Comparison of ENCODE assay signal across 33 cellular contexts in genomic region chr7:19834566-19834965, GRCh38.
DNase-seq lines count a peak whose midpoint lies in the region; ATAC-seq, FAIRE-seq and TF ChIP-seq lines count a peak whose summit lies in the region.
"Had no signal": no experiment of that assay in that cellular context is flagged by ENCODE, and none has a peak within 500 bp of the region (broad histone marks: within the 10 kb centered on the region; RNA-seq: fewer than 3 reads in every experiment).

No MANE protein-coding gene starts in this region.

- RAD21 ChIA-PET in HCT116 (lab: Charles Lee; ENCODE audit: low non-redundant PET in 1 of 2, low total read pairs in 2 of 2, uncharacterized antibody in 2 of 2, unreplicated experiment in 2 of 2): no interaction called here

- H3K9ac ChIP-seq in HCT116 (ENCODE audit: low read length): no peak overlapping the region

- H3K4me1 ChIP-seq in HCT116 (ENCODE audit: control insufficient read depth in 1 of 2, insufficient read depth in 2 of 2, low read length in 2 of 2): peaks cover 0 to 13% of the 10 kb centered on the region in 2 experiments; a peak in 2 of 4 replicates
- no peaks in the 10 kb centered on the region for H3K4me1 ChIP-seq in GM23338 (ENCODE audit: insufficient read depth)
- H3K4me1 ChIP-seq: ascending aorta, psoas muscle, tibial nerve had no signal

- no peak for TF ChIP-seq POLR2A in HCT116 (IDR thresholded peaks at IDR 0.05; ENCODE audit: borderline replicate concordance, extremely low read depth, insufficient read depth, insufficient read length)

- H3K27ac Mint-ChIP-seq in immature natural killer cell (no peak overlapping the region), GM23338 (no peak overlapping the region)
- H3K27ac Mint-ChIP-seq: activated CD8-positive, alpha-beta memory T cell treated with anti-CD3 and anti-CD28 coated beads, Interleukin-2, amount 10 ng/mL, durations not matched to agents 7 days and 5 days; activated naive CD8-positive, alpha-beta T cell treated with anti-CD3 and anti-CD28 coated beads, Interleukin-2, amount 10 ng/mL, durations not matched to agents 7 days and 5 days; CD14-positive monocyte; natural killer cell treated with Interleukin-12 subunit alpha and Interleukin-12 subunit beta and Interleukin-15 and Interleukin-18, amount 100 ng/mL, for 72 hours had no signal

- no peak for TF ChIP-seq RAD21 in HCT116 (IDR thresholded peaks at IDR 0.05; ENCODE audit: low read depth)

- FAIRE-seq in RCC 7860 (lab: Jason Lieb, UNC): peak; percentile 82
- FAIRE-seq: kidney had no signal

- H3K9me3 Mint-ChIP-seq in immature natural killer cell (peaks cover 2 to 27% (median 5%) of the 10 kb centered on the region in 6 donors), GM23338 (no peaks in the 10 kb centered on the region)

- CTCF ChIA-PET in HCT116 (lab: Charles Lee): no interaction called here

- no peaks in the 10 kb centered on the region; the same call in 1 of the 2 replicates for H3K9me2 ChIP-seq in HCT116 (ENCODE audit: insufficient read depth)
- H3K9me2 ChIP-seq in GM23338 (ENCODE audit: insufficient read depth): no peaks in the 10 kb centered on the region

- no peak overlapping the region for H3K27ac ChIP-seq in HCT116 (ENCODE audit: low read depth, low read length)
- H3K27ac ChIP-seq in GM23338 (ENCODE audit: low read depth): no peak overlapping the region
- H3K27ac ChIP-seq: ascending aorta, psoas muscle, SK-N-MC, tibial nerve had no signal

- POLR2A ChIA-PET in HCT116 (lab: Charles Lee): no interaction called here

- H4K20me1 ChIP-seq in HCT116 (ENCODE audit: insufficient read depth) (no peaks in the 10 kb centered on the region), GM23338 (replicated peaks; ENCODE audit: insufficient read depth) (no peaks in the 10 kb centered on the region)

- BruUV-seq in HCT116 (replicated peaks; lab: Mats Ljungman, UMichigan): no TSS peak

- ATAC-seq in HCT116 (no peak), GM19035 (IDR thresholded peaks at IDR 0.05; ENCODE audit: unreplicated experiment) (no peak), GM23338 (no peak)
- ATAC-seq: activated CD8-positive, alpha-beta memory T cell treated with anti-CD3 and anti-CD28 coated beads, Interleukin-2, amount 10 ng/mL, durations not matched to agents 7 days and 5 days; activated T-cell treated with anti-CD3 and anti-CD28 coated beads, Interleukin-2, amount 50 U/mL, for 4 hours; esophagus mucosa; natural killer cell treated with Interleukin-12 subunit alpha and Interleukin-12 subunit beta and Interleukin-15 and Interleukin-18, amount 100 ng/mL, for 72 hours; psoas muscle had no signal

- H3K4me3 ChIP-seq in HCT116 (replicated peaks in 1 of 2; ENCODE audit: low read depth in 1 of 2, low read length in 2 of 2) (no peak overlapping the region), GM23338 (no peak overlapping the region)
- H3K4me3 ChIP-seq: ascending aorta, lung, psoas muscle, SK-N-MC, tibial nerve had no signal

- no peaks in the 10 kb centered on the region for H3K9me3 ChIP-seq in HCT116 (ENCODE audit: control insufficient read depth in 1 of 2, insufficient read depth in 1 of 2, low read depth in 1 of 2, low read length in 2 of 2)
- H3K9me3 ChIP-seq: ascending aorta, psoas muscle, tibial nerve had no signal

- no peaks in the 10 kb centered on the region for H3K4me1 Mint-ChIP-seq in immature natural killer cell
- H3K4me1 Mint-ChIP-seq in GM23338: no peaks in the 10 kb centered on the region
- H3K4me1 Mint-ChIP-seq: activated CD8-positive, alpha-beta memory T cell treated with anti-CD3 and anti-CD28 coated beads, Interleukin-2, amount 10 ng/mL, durations not matched to agents 7 days and 5 days; activated naive CD8-positive, alpha-beta T cell treated with anti-CD3 and anti-CD28 coated beads, Interleukin-2, amount 10 ng/mL, durations not matched to agents 7 days and 5 days; CD14-positive monocyte; central memory CD8-positive, alpha-beta T cell had no signal

- TF ChIP-seq CTCF in HCT116 (IDR thresholded peaks at IDR 0.05 in 2 of 3, conservative IDR thresholded peaks at IDR 0.05 in 1 of 3; ENCODE audit: borderline replicate concordance in 1 of 3, insufficient read depth in 1 of 3, low read depth in 2 of 3, low read length in 2 of 3) (no peak), GM23338 (conservative IDR thresholded peaks at IDR 0.05; ENCODE audit: low read depth in 2 of 2) (no peak)

- H3K36me3 Mint-ChIP-seq in immature natural killer cell (no peaks in the 10 kb centered on the region), GM23338 (ENCODE audit: low read depth) (no peaks in the 10 kb centered on the region)
- H3K36me3 Mint-ChIP-seq: activated CD8-positive, alpha-beta memory T cell treated with anti-CD3 and anti-CD28 coated beads, Interleukin-2, amount 10 ng/mL, durations not matched to agents 7 days and 5 days; activated naive CD8-positive, alpha-beta T cell treated with anti-CD3 and anti-CD28 coated beads, Interleukin-2, amount 10 ng/mL, durations not matched to agents 7 days and 5 days; CD14-positive monocyte; natural killer cell treated with Interleukin-12 subunit alpha and Interleukin-12 subunit beta and Interleukin-15 and Interleukin-18, amount 100 ng/mL, for 72 hours had no signal

- H3K4me3 Mint-ChIP-seq in immature natural killer cell: no peak overlapping the region
- H3K4me3 Mint-ChIP-seq in GM23338: no peak overlapping the region
- H3K4me3 Mint-ChIP-seq: activated CD8-positive, alpha-beta memory T cell treated with anti-CD3 and anti-CD28 coated beads, Interleukin-2, amount 10 ng/mL, durations not matched to agents 7 days and 5 days; activated naive CD8-positive, alpha-beta T cell treated with anti-CD3 and anti-CD28 coated beads, Interleukin-2, amount 10 ng/mL, durations not matched to agents 7 days and 5 days; activated T-cell treated with anti-CD3 and anti-CD28 coated beads, Interleukin-2, amount 50 U/mL, for 4 hours; CD14-positive monocyte; central memory CD8-positive, alpha-beta T cell; natural killer cell treated with Interleukin-12 subunit alpha and Interleukin-12 subunit beta and Interleukin-15 and Interleukin-18, amount 100 ng/mL, for 72 hours had no signal

- H3K4me2 ChIP-seq in HCT116 (ENCODE audit: low read length) (no peak overlapping the region), GM23338 (no peak overlapping the region)

- no peaks in the 10 kb centered on the region for H3K27me3 ChIP-seq in HCT116 (ENCODE audit: insufficient read depth, low read length)
- no peaks in the 10 kb centered on the region for H3K27me3 ChIP-seq in GM23338 (ENCODE audit: insufficient read depth)
- H3K27me3 ChIP-seq: ascending aorta, tibial nerve had no signal

- H3K27me3 Mint-ChIP-seq in immature natural killer cell (ENCODE audit: low read depth in 3 of 3): peaks cover 0 to 1% (median 0%) of the 10 kb centered on the region in 3 donors
- H3K27me3 Mint-ChIP-seq in GM23338 (ENCODE audit: insufficient read depth, low read depth, poor library complexity): no peaks in the 10 kb centered on the region
- H3K27me3 Mint-ChIP-seq: activated CD8-positive, alpha-beta memory T cell treated with anti-CD3 and anti-CD28 coated beads, Interleukin-2, amount 10 ng/mL, durations not matched to agents 7 days and 5 days; activated naive CD8-positive, alpha-beta T cell treated with anti-CD3 and anti-CD28 coated beads, Interleukin-2, amount 10 ng/mL, durations not matched to agents 7 days and 5 days; central memory CD8-positive, alpha-beta T cell; natural killer cell treated with Interleukin-12 subunit alpha and Interleukin-12 subunit beta and Interleukin-15 and Interleukin-18, amount 100 ng/mL, for 72 hours had no signal

- intact Hi-C loops in HCT116 (cut with micrococcal nuclease): no loop called here

- H3F3A ChIP-seq in GM23338 (replicated peaks; ENCODE audit: low read depth): no peaks in the 10 kb centered on the region

- H2AFZ ChIP-seq in HCT116 (ENCODE audit: low read depth, low read length, poor library complexity, severe bottlenecking) (peak overlapping the region; percentile 83), GM23338 (no peak overlapping the region)

- H3K36me3 ChIP-seq in HCT116 (ENCODE audit: control insufficient read depth in 1 of 2, insufficient read depth in 2 of 2, low read length in 2 of 2) (no peaks in the 10 kb centered on the region), GM23338 (ENCODE audit: insufficient read depth) (no peaks in the 10 kb centered on the region)
- H3K36me3 ChIP-seq: ascending aorta, tibial nerve had no signal

- H3K79me2 ChIP-seq in HCT116 (ENCODE audit: insufficient read depth, low read length) (no peaks in the 10 kb centered on the region), GM23338 (replicated peaks; ENCODE audit: insufficient read depth) (no peaks in the 10 kb centered on the region)

- no peak for DNase-seq in HCT116 (ENCODE audit: low read depth, low spot score)
- DNase-seq in RCC 7860 (ENCODE audit: low spot score): peak; percentile 69
- DNase-seq in glomerular visceral epithelial cell (ENCODE audit: extremely low spot score): peak; percentile 35
- DNase-seq in activated CD4-positive, alpha-beta T cell treated with anti-CD3 and anti-CD28 coated beads, Interleukin-2, amount 50 U/mL, for 4 hours: no peak
- DNase-seq in immature natural killer cell: no peak
- no peak for DNase-seq in GM23338 (ENCODE audit: low spot score)
- DNase-seq: activated CD4-positive, CD25-positive, alpha-beta regulatory T cell; activated CD8-positive, alpha-beta memory T cell treated with anti-CD3 and anti-CD28 coated beads, Interleukin-2, amount 10 ng/mL, durations not matched to agents 7 days and 5 days; activated gamma-delta T cell; activated naive CD8-positive, alpha-beta T cell treated with anti-CD3 and anti-CD28 coated beads, Interleukin-2, amount 10 ng/mL, durations not matched to agents 7 days and 5 days; activated T-cell treated with anti-CD3 and anti-CD28 coated beads, Interleukin-2, amount 50 U/mL, for 4 hours; Caco-2; DMS79; GF-D8; H7; head of caudate nucleus; IMR-90; kidney; NCI-H146; NCI-H446; NCI-H774; occipital lobe; psoas muscle; stimulated activated CD4-positive, alpha-beta T cell treated with anti-CD3 and anti-CD28 coated beads, Interleukin-4, amount 100 ng/mL, for 24 hours had no signal

TF ChIP-seq in HCT116, 20 proteins besides CTCF, POLR2A, EP300 and RAD21 (continues in another document):
- TF ChIP-seq FOSL1 (IDR thresholded peaks at IDR 0.05; ENCODE audit: low read depth) (no peak), SP1 (IDR thresholded peaks at IDR 0.05; ENCODE audit: low read depth) (no peak), EZH2 (IDR thresholded peaks at IDR 0.05) (no peak), EZH2phosphoT487 (IDR thresholded peaks at IDR 0.05; ENCODE audit: borderline replicate concordance) (no peak), TCF7L2 (IDR thresholded peaks at IDR 0.05; ENCODE audit: borderline replicate concordance, extremely low read depth, insufficient read depth, insufficient read length) (no peak), CEBPB (IDR thresholded peaks at IDR 0.05; ENCODE audit: low read depth) (no peak)

TF ChIP-seq in GM23338, 12 proteins besides CTCF, POLR2A, EP300 and RAD21 (continues in another document):
- no peak for TF ChIP-seq STAT1 (IDR thresholded peaks at IDR 0.05; ENCODE audit: unreplicated experiment)
- no peak for TF ChIP-seq EZH2phosphoT487 (IDR thresholded peaks at IDR 0.05; ENCODE audit: unreplicated experiment)
- TF ChIP-seq ZNF114 (CRISPR knock-in tag; IDR thresholded peaks at IDR 0.05): no peak
- TF ChIP-seq POLR2AphosphoS5 (IDR thresholded peaks at IDR 0.05; ENCODE audit: low read depth): no peak

Comparison
In these comparisons a context has a peak if more than half of its experiments do, and no peak if none do; other contexts are left out.
1. DNase-seq: peak in RCC 7860 (single experiment) and glomerular visceral epithelial cell (single experiment); none in HCT116 (single experiment), activated CD4-positive, alpha-beta T cell treated with anti-CD3 and anti-CD28 coated beads, Interleukin-2, amount 50 U/mL, for 4 hours (0 of 2), immature natural killer cell (0 of 3) and GM23338 (single experiment).